Comparison of ENCODE assay signal across 22 cellular contexts in the genomic region with DNA sequence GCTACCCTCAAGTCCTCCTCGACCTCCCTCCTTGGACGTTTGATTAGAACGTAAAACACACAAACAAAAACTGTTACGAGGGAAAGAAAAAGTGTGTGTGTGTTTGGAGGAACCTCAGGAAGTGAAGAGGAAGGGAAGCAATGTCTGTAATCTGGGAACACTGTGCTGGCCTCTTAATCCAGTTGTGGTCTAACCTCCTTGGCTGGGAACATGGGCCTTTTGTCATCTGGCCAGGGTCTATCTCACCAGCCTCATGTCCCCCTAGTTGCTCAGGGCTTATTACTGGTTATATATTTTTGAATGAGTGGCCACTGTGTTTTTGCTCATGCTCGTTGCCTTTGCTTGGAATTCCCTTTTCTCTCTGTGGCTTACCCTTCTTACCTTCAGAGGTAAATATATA.
"Had no signal": no experiment of that assay in that cellular context is flagged by ENCODE, and none has a peak within 500 bp of the region (broad histone marks: within the 10 kb centered on the region; RNA-seq: fewer than 3 reads in every experiment).

No MANE protein-coding gene starts in this region.

- H3K27me3 ChIP-seq: body of pancreas, pancreas, right lobe of liver, testis, upper lobe of left lung had no signal

- H3K27ac Mint-ChIP-seq: activated CD4-positive, alpha-beta memory T cell treated with anti-CD3 and anti-CD28 coated beads, Interleukin-2, amount 10 ng/mL, durations not matched to agents 7 days and 5 days; activated CD8-positive, alpha-beta memory T cell treated with anti-CD3 and anti-CD28 coated beads, Interleukin-2, amount 10 ng/mL, durations not matched to agents 7 days and 5 days; activated naive CD8-positive, alpha-beta T cell treated with anti-CD3 and anti-CD28 coated beads, Interleukin-2, amount 10 ng/mL, durations not matched to agents 7 days and 5 days; activated T-helper 17 cell treated with anti-CD3 and anti-CD28 coated beads, Interleukin-2, amount 50 U/mL, for 72 hours; natural killer cell; stimulated activated effector memory CD8-positive, alpha-beta T cell treated with anti-CD3 and anti-CD28 coated beads, Interleukin-12 subunit alpha, Interleukin-12 subunit beta, amount 100 ng/mL, for 72 hours had no signal

- H3K4me3 Mint-ChIP-seq: activated CD4-positive, alpha-beta memory T cell treated with anti-CD3 and anti-CD28 coated beads, Interleukin-2, amount 10 ng/mL, durations not matched to agents 7 days and 5 days; activated CD8-positive, alpha-beta memory T cell treated with anti-CD3 and anti-CD28 coated beads, Interleukin-2, amount 10 ng/mL, durations not matched to agents 7 days and 5 days; activated naive CD8-positive, alpha-beta T cell treated with anti-CD3 and anti-CD28 coated beads, Interleukin-2, amount 10 ng/mL, durations not matched to agents 7 days and 5 days; activated T-helper 17 cell treated with anti-CD3 and anti-CD28 coated beads, Interleukin-2, amount 50 U/mL, for 72 hours; natural killer cell; stimulated activated effector memory CD8-positive, alpha-beta T cell treated with anti-CD3 and anti-CD28 coated beads, Interleukin-12 subunit alpha, Interleukin-12 subunit beta, amount 100 ng/mL, for 72 hours had no signal

- DNase-seq: activated CD4-positive, alpha-beta memory T cell treated with anti-CD3 and anti-CD28 coated beads, Interleukin-2, amount 10 ng/mL, durations not matched to agents 7 days and 5 days; activated CD4-positive, alpha-beta T cell treated with anti-CD3 and anti-CD28 coated beads for 48 hours; activated CD4-positive, CD25-positive, alpha-beta regulatory T cell; activated CD8-positive, alpha-beta memory T cell treated with anti-CD3 and anti-CD28 coated beads, Interleukin-2, amount 10 ng/mL, durations not matched to agents 7 days and 5 days; activated naive CD4-positive, alpha-beta T cell treated with Interleukin-2 at 50 U/mL for 16 hours; activated naive CD8-positive, alpha-beta T cell treated with anti-CD3 and anti-CD28 coated beads, Interleukin-2, amount 10 ng/mL, durations not matched to agents 7 days and 5 days; amygdala; body of pancreas; caudate nucleus; left ventricle myocardium inferior; natural killer cell; pancreas; right lobe of liver; small intestine; stimulated activated CD4-positive, alpha-beta T cell treated with anti-CD3 and anti-CD28 coated beads, Interleukin-4, amount 100 ng/mL, for 24 hours; stomach; testis; upper lobe of left lung had no signal

- ATAC-seq: activated CD8-positive, alpha-beta memory T cell treated with anti-CD3 and anti-CD28 coated beads, Interleukin-2, amount 10 ng/mL, durations not matched to agents 7 days and 5 days; activated T-helper 17 cell treated with anti-CD3 and anti-CD28 coated beads, Interleukin-2, amount 50 U/mL, for 72 hours; body of pancreas; natural killer cell; right lobe of liver; stimulated activated effector memory CD8-positive, alpha-beta T cell treated with anti-CD3 and anti-CD28 coated beads, Interleukin-12 subunit alpha, Interleukin-12 subunit beta, amount 100 ng/mL, for 72 hours had no signal

- H3K36me3 ChIP-seq: left ventricle myocardium inferior, neutrophil, pancreas, right lobe of liver, stomach, upper lobe of left lung had no signal

- H3K36me3 Mint-ChIP-seq: activated CD8-positive, alpha-beta memory T cell treated with anti-CD3 and anti-CD28 coated beads, Interleukin-2, amount 10 ng/mL, durations not matched to agents 7 days and 5 days; activated naive CD8-positive, alpha-beta T cell treated with anti-CD3 and anti-CD28 coated beads, Interleukin-2, amount 10 ng/mL, durations not matched to agents 7 days and 5 days; natural killer cell; stimulated activated effector memory CD8-positive, alpha-beta T cell treated with anti-CD3 and anti-CD28 coated beads, Interleukin-12 subunit alpha, Interleukin-12 subunit beta, amount 100 ng/mL, for 72 hours had no signal

- H3K4me1 Mint-ChIP-seq: activated CD4-positive, alpha-beta memory T cell treated with anti-CD3 and anti-CD28 coated beads, Interleukin-2, amount 10 ng/mL, durations not matched to agents 7 days and 5 days; activated CD8-positive, alpha-beta memory T cell treated with anti-CD3 and anti-CD28 coated beads, Interleukin-2, amount 10 ng/mL, durations not matched to agents 7 days and 5 days; activated naive CD8-positive, alpha-beta T cell treated with anti-CD3 and anti-CD28 coated beads, Interleukin-2, amount 10 ng/mL, durations not matched to agents 7 days and 5 days; activated T-helper 17 cell treated with anti-CD3 and anti-CD28 coated beads, Interleukin-2, amount 50 U/mL, for 72 hours; natural killer cell; stimulated activated effector memory CD8-positive, alpha-beta T cell treated with anti-CD3 and anti-CD28 coated beads, Interleukin-12 subunit alpha, Interleukin-12 subunit beta, amount 100 ng/mL, for 72 hours had no signal

- H3K9me3 ChIP-seq: body of pancreas, neutrophil, pancreas, right lobe of liver, stomach, testis, upper lobe of left lung had no signal

- H3K4me1 ChIP-seq: body of pancreas, left ventricle myocardium inferior, pancreas, right lobe of liver, stomach, testis, upper lobe of left lung had no signal

- H3K9me3 Mint-ChIP-seq: activated CD4-positive, alpha-beta memory T cell treated with anti-CD3 and anti-CD28 coated beads, Interleukin-2, amount 10 ng/mL, durations not matched to agents 7 days and 5 days; activated naive CD8-positive, alpha-beta T cell treated with anti-CD3 and anti-CD28 coated beads, Interleukin-2, amount 10 ng/mL, durations not matched to agents 7 days and 5 days; activated T-helper 17 cell treated with anti-CD3 and anti-CD28 coated beads, Interleukin-2, amount 50 U/mL, for 72 hours; natural killer cell; stimulated activated effector memory CD8-positive, alpha-beta T cell treated with anti-CD3 and anti-CD28 coated beads, Interleukin-12 subunit alpha, Interleukin-12 subunit beta, amount 100 ng/mL, for 72 hours had no signal

- H3K27ac ChIP-seq: body of pancreas, epithelial cell of prostate, left ventricle myocardium inferior, neutrophil, pancreas, right lobe of liver, stomach, testis, upper lobe of left lung had no signal

- H3K4me3 ChIP-seq: body of pancreas, left ventricle myocardium inferior, pancreas, right lobe of liver, stomach, testis, upper lobe of left lung had no signal
